ENCODE assay signal across 21 cellular contexts in genomic region chr11:61011239-61011870, GRCh38. TPM values are rescaled to one million over a fixed set of nuclear protein-coding genes. Genes with fewer than 3 reads are reported as not detected.
DNase-seq lines count a peak whose midpoint lies in the region; ATAC-seq and TF ChIP-seq lines count a peak whose summit lies in the region.
"Had no signal": no experiment of that assay in that cellular context is flagged by ENCODE, and none has a peak within 500 bp of the region (broad histone marks: within the 10 kb centered on the region; RNA-seq: fewer than 3 reads in every experiment).

No MANE protein-coding gene starts in this region.

- in situ Hi-C loops in G401 (cut with HindIII; ENCODE audit: low sequenced_read_pairs): no loop called here

- no peak overlapping the region for H2AFZ ChIP-seq in osteoblast (ENCODE audit: low read length)

- peak overlapping the region; percentile 34 for H3K27ac Mint-ChIP-seq in T-helper 1 cell treated with Interleukin-12 subunit alpha and Interleukin-12 subunit beta and Interleukin-4 antibody, amounts not matched to agents 30 μg/mL and 1 μg/mL, for 36 hours
- peak overlapping the region; percentile 63 for H3K27ac Mint-ChIP-seq in activated naive CD8-positive, alpha-beta T cell treated with anti-CD3 and anti-CD28 coated beads for 36 hours
- H3K27ac Mint-ChIP-seq: natural killer cell had no signal

- no peak overlapping the region for H3K4me3 ChIP-seq in osteoblast (ENCODE audit: insufficient read depth, low read length)

- H3K4me3 Mint-ChIP-seq in T-helper 1 cell treated with Interleukin-12 subunit alpha and Interleukin-12 subunit beta and Interleukin-4 antibody, amounts not matched to agents 30 μg/mL and 1 μg/mL, for 36 hours: no peak overlapping the region
- H3K4me3 Mint-ChIP-seq in activated naive CD8-positive, alpha-beta T cell treated with anti-CD3 and anti-CD28 coated beads for 36 hours: no peak overlapping the region
- H3K4me3 Mint-ChIP-seq: natural killer cell had no signal

- H3K79me2 ChIP-seq in osteoblast (ENCODE audit: insufficient read depth, low read length): no peaks in the 10 kb centered on the region

- TF ChIP-seq CTCF in osteoblast (IDR thresholded peaks at IDR 0.05; ENCODE audit: extremely low read depth, low read depth, low read length): no peak

- no peaks in the 10 kb centered on the region for H4K20me1 ChIP-seq in osteoblast (ENCODE audit: insufficient read depth, low read length)

- no peak overlapping the region for H3K4me2 ChIP-seq in osteoblast (ENCODE audit: insufficient read depth, low read length)

- H3K9me3 ChIP-seq in osteoblast (ENCODE audit: low read depth, low read length): no peaks in the 10 kb centered on the region

- no peaks in the 10 kb centered on the region for H3K27me3 Mint-ChIP-seq in T-helper 1 cell treated with Interleukin-12 subunit alpha and Interleukin-12 subunit beta and Interleukin-4 antibody, amounts not matched to agents 30 μg/mL and 1 μg/mL, for 36 hours (ENCODE audit: low read depth)
- no peaks in the 10 kb centered on the region for H3K27me3 Mint-ChIP-seq in activated naive CD8-positive, alpha-beta T cell treated with anti-CD3 and anti-CD28 coated beads for 36 hours

- H3K27ac ChIP-seq in osteoblast (ENCODE audit: low read depth, low read length): no peak overlapping the region
- H3K27ac ChIP-seq: epithelial cell of prostate had no signal

- DNase-seq in T-helper 1 cell (no peak), CMK (ENCODE audit: low read depth) (peak; percentile 72), osteoblast (ENCODE audit: insufficient read length, low spot score, missing footprints) (peak; percentile 86), NCI-H1105 treated with DMSO at 0.1 percent for 48 hours (lab: John Stamatoyannopoulos, UW) (no peak), G401 (ENCODE audit: low spot score) (no peak)
- DNase-seq in activated naive CD8-positive, alpha-beta T cell treated with anti-CD3 and anti-CD28 coated beads for 36 hours: no peak
- DNase-seq: activated CD8-positive, alpha-beta memory T cell treated with anti-CD3 and anti-CD28 coated beads, Interleukin-2, amount 50 U/mL, for 48 hours; foreskin fibroblast; HCEC 1CT; islet precursor cell; mammary epithelial cell; natural killer cell; NCI-H526 treated with DMSO at 0.1 percent for 48 hours; SHP77; stimulated activated CD4-positive, alpha-beta T cell treated with anti-CD3 and anti-CD28 coated beads, Interleukin-2, amount 100 ng/mL, for 48 hours had no signal

- H3K36me3 Mint-ChIP-seq in T-helper 1 cell treated with Interleukin-12 subunit alpha and Interleukin-12 subunit beta and Interleukin-4 antibody, amounts not matched to agents 30 μg/mL and 1 μg/mL, for 36 hours (ENCODE audit: low read depth): peaks cover 59% of the 10 kb centered on the region
- peaks cover 52% of the 10 kb centered on the region for H3K36me3 Mint-ChIP-seq in activated naive CD8-positive, alpha-beta T cell treated with anti-CD3 and anti-CD28 coated beads for 36 hours
- H3K36me3 Mint-ChIP-seq: natural killer cell had no signal

- ATAC-seq in HG02763 (IDR thresholded peaks at IDR 0.05; ENCODE audit: unreplicated experiment): no peak
- ATAC-seq: natural killer cell had no signal

- H3K9me3 Mint-ChIP-seq in T-helper 1 cell treated with Interleukin-12 subunit alpha and Interleukin-12 subunit beta and Interleukin-4 antibody, amounts not matched to agents 30 μg/mL and 1 μg/mL, for 36 hours: no peaks in the 10 kb centered on the region
- no peaks in the 10 kb centered on the region for H3K9me3 Mint-ChIP-seq in activated naive CD8-positive, alpha-beta T cell treated with anti-CD3 and anti-CD28 coated beads for 36 hours
- H3K9me3 Mint-ChIP-seq: natural killer cell had no signal

- no peaks in the 10 kb centered on the region for H3K36me3 ChIP-seq in osteoblast (ENCODE audit: insufficient read depth, low read length)

- H3K4me1 ChIP-seq in osteoblast (ENCODE audit: insufficient read depth, low read length): no peaks in the 10 kb centered on the region

- H3K4me1 Mint-ChIP-seq in T-helper 1 cell treated with Interleukin-12 subunit alpha and Interleukin-12 subunit beta and Interleukin-4 antibody, amounts not matched to agents 30 μg/mL and 1 μg/mL, for 36 hours (ENCODE audit: low read depth): peaks cover 30% of the 10 kb centered on the region
- H3K4me1 Mint-ChIP-seq in activated naive CD8-positive, alpha-beta T cell treated with anti-CD3 and anti-CD28 coated beads for 36 hours: peaks cover 36% of the 10 kb centered on the region

- peaks cover 52% of the 10 kb centered on the region for H3K27me3 ChIP-seq in osteoblast (ENCODE audit: insufficient read depth, low read length)

RNA-seq across cellular contexts. Expression of gene CD6, which starts 39.9 kb away (rescaled TPM):
- 100 to 1,000 TPM; 167 to 169 TPM for total RNA-seq in activated naive CD8-positive, alpha-beta T cell treated with anti-CD3 and anti-CD28 coated beads for 36 hours
- not detected in 2 replicates for total RNA-seq in osteoblast
- total RNA-seq in G401 (2014; rRNA removed; shearing (Covaris generic)): not detected in 2 replicates
- total RNA-seq: A172, bronchial epithelial cell, mammary epithelial cell, OCI-LY7 had no signal

RNA-seq across cellular contexts. Expression of gene SLC15A3, which starts 59.4 kb away (rescaled TPM):
- total RNA-seq in activated naive CD8-positive, alpha-beta T cell treated with anti-CD3 and anti-CD28 coated beads for 36 hours: 1 to 10 TPM; 6.3 to 6.9 TPM
- total RNA-seq in osteoblast: 10.9 and 13.0 TPM in 2 replicates
- total RNA-seq in G401 (2014; rRNA removed; shearing (Covaris generic)): 0.55 TPM in 1 of 2 replicates, not detected in the other

Comparison
In these comparisons a context has a peak if more than half of its experiments do, and no peak if none do; other contexts are left out.
1. DNase-seq: peak in CMK (single experiment) and osteoblast (single experiment); none in T-helper 1 cell (0 of 5), activated naive CD8-positive, alpha-beta T cell treated with anti-CD3 and anti-CD28 coated beads for 36 hours (single experiment), NCI-H1105 treated with DMSO at 0.1 percent for 48 hours (single experiment) and G401 (single experiment).
2. RNA of gene CD6, which starts 39.9 kb away (total RNA-seq): 167 to 169 TPM in activated naive CD8-positive, alpha-beta T cell treated with anti-CD3 and anti-CD28 coated beads for 36 hours; not detected in osteoblast and not detected in G401; every median in the first group is over 100 times any median in the second.